19 cellular contexts compared by ENCODE assay signal in the genomic region with DNA sequence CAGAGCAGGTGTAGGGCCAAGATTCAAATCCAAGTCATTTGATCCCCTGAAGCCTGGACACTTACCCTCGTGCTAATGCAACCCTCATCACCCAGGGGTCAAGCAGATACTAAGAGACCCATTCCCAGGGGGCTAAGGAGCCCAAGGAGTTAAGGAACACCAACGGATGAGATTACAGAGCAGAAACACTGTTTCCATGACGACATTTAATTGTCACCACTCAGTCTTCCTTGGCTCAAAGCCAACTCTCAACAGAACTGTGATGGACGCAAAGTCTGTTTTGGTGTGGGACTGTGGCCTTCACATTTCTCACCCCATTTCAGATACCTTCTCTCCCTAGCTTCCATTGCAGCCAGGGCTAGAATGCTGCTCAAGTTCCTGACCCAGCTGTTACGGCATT.
A peak's percentile ranks its signal among the peaks of the same experiment; 100 is the strongest.
DNase-seq lines count a peak whose midpoint lies in the region; TF ChIP-seq lines count a peak whose summit lies in the region.
"Had no signal": no experiment of that assay in that cellular context is flagged by ENCODE, and none has a peak within 500 bp of the region (broad histone marks: within the 10 kb centered on the region; RNA-seq: fewer than 3 reads in every experiment).

No MANE protein-coding gene starts in this region.

- H3K4me3 ChIP-seq in thyroid gland (replicated peaks in 1 of 3): no peak overlapping the region
- no peak overlapping the region for H3K4me3 ChIP-seq in prostate gland
- H3K4me3 ChIP-seq: BLaER1, MG63 had no signal

- DNase-seq in NCI-H2171 treated with DMSO at 0.1 percent for 48 hours (lab: John Stamatoyannopoulos, UW) (peak; percentile 2), NCI-H2171 (lab: John Stamatoyannopoulos, UW) (no peak), NCI-H1105 treated with DMSO at 0.1 percent for 48 hours (lab: John Stamatoyannopoulos, UW) (peak; percentile 22), SK-N-DZ (ENCODE audit: low spot score) (peak; percentile 47), thyroid gland (no peak), prostate gland (ENCODE audit: low spot score) (no peak), NCI-H524 (lab: John Stamatoyannopoulos, UW) (no peak)
- DNase-seq: CD8-positive, alpha-beta T cell; DND-41; H9; Kasumi-1; MG63; NCI-H1092; NCI-H187 treated with DMSO at 0.1 percent for 48 hours; NCI-H510A treated with DMSO at 0.1 percent for 48 hours; SW 1271; T-helper 2 cell had no signal

- no peaks in the 10 kb centered on the region for H3K27me3 ChIP-seq in thyroid gland
- no peaks in the 10 kb centered on the region for H3K27me3 ChIP-seq in prostate gland (replicated peaks; ENCODE audit: insufficient read depth)
- H3K27me3 ChIP-seq: BLaER1, MG63 had no signal

- H3K27ac ChIP-seq in thyroid gland (peak overlapping the region in 2 of 3 donors; percentile 4 to 49), prostate gland (no peak overlapping the region)
- H3K27ac ChIP-seq: BLaER1, HL-60 had no signal

- TF ChIP-seq CTCF in thyroid gland (IDR thresholded peaks at IDR 0.05) (no peak), prostate gland (IDR thresholded peaks at IDR 0.05) (no peak)

- no peak for TF ChIP-seq POLR2A in thyroid gland (IDR thresholded peaks at IDR 0.05)
- TF ChIP-seq POLR2A in prostate gland (IDR thresholded peaks at IDR 0.05): no peak

- 43 to 49% methylated on average over 5 of the region's 5 CpGs for WGBS in thyroid gland, 2 donors
- 69% methylated on average over 5 of the region's 5 CpGs for WGBS in prostate gland

- H3K4me1 ChIP-seq in thyroid gland: peaks cover 34 to 40% of the 10 kb centered on the region in 2 donors
- H3K4me1 ChIP-seq in prostate gland (replicated peaks): no peaks in the 10 kb centered on the region
- H3K4me1 ChIP-seq: BLaER1 had no signal

- no peaks in the 10 kb centered on the region for H3K36me3 ChIP-seq in thyroid gland
- H3K36me3 ChIP-seq in prostate gland: no peaks in the 10 kb centered on the region
- H3K36me3 ChIP-seq: BLaER1, MG63 had no signal

- intact Hi-C loops in thyroid gland (cut with DNase I) (no loop called here), prostate gland (cut with DNase I) (no loop called here)

- no peaks in the 10 kb centered on the region for H3K9me3 ChIP-seq in thyroid gland
- no peaks in the 10 kb centered on the region for H3K9me3 ChIP-seq in prostate gland
- H3K9me3 ChIP-seq: BLaER1, MG63 had no signal

Comparison
In these comparisons a context has a peak if more than half of its experiments do, and no peak if none do; other contexts are left out.
1. DNase-seq: peak in NCI-H2171 treated with DMSO at 0.1 percent for 48 hours (single experiment), NCI-H1105 treated with DMSO at 0.1 percent for 48 hours (single experiment) and SK-N-DZ (single experiment); none in NCI-H2171 (single experiment), thyroid gland (0 of 2), prostate gland (single experiment) and NCI-H524 (0 of 2).
2. H3K27ac ChIP-seq: peak in thyroid gland (2 of 3); none in prostate gland (0 of 2).